30 cellular contexts compared by ENCODE assay signal in the genomic region with DNA sequence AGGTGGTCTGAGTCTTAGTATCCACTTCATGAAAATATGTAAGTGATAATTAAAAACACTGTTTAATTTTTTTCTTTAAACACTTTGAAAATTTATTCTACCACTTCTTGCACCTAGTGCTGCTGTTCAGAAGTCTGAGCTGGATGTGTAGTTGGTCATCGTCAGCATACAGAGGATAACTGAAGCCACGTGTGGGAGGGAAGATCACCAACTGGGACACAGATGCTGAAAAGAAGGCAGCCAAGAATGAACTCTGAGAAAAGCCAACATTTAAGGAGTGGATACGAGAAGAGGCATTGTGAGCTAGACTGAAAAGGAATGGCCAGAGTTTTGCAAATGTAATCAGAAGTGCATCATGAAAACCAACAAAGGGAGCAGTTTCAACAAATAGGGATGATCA. TPM values are rescaled to one million over a fixed set of nuclear protein-coding genes. Genes with fewer than 3 reads are reported as not detected.
"Had no signal": no experiment of that assay in that cellular context is flagged by ENCODE, and none has a peak within 500 bp of the region (broad histone marks: within the 10 kb centered on the region; RNA-seq: fewer than 3 reads in every experiment).

No MANE protein-coding gene starts in this region.

- H3K4me1 ChIP-seq: heart left ventricle, spleen, tibial artery, upper lobe of right lung had no signal

- H3K27ac ChIP-seq: coronary artery, heart left ventricle, neutrophil, spleen, tibial artery, upper lobe of right lung had no signal

- FAIRE-seq: frontal cortex had no signal

- ATAC-seq: esophagus mucosa; heart left ventricle; naive thymus-derived CD4-positive, alpha-beta T cell; sciatic nerve; stimulated activated memory B cell treated with anti-CD40 and anti-IgM and Interleukin-4, amounts not matched to agents 10 μg/mL and 1 μg/mL and 100 μg/mL, for 72 hours; upper lobe of right lung had no signal

- H3K4me3 ChIP-seq: coronary artery, heart left ventricle, spleen, tibial artery, upper lobe of right lung had no signal

- H3K27me3 ChIP-seq: neutrophil, spleen, tibial artery, upper lobe of right lung had no signal

- DNase-seq: effector CD4-positive, alpha-beta T cell; endodermal cell; heart left ventricle; hippocampal formation; mesendoderm; naive thymus-derived CD4-positive, alpha-beta T cell; nephron progenitor cell; posterior cingulate gyrus; spleen; stimulated activated CD4-positive, alpha-beta T cell treated with anti-CD3 and anti-CD28 coated beads, Interleukin-15, amount 100 ng/mL, for 24 hours; stimulated activated CD4-positive, alpha-beta T cell treated with anti-CD3 and anti-CD28 coated beads, Interleukin-1b, Interleukin-23, amount 100 ng/mL, for 48 hours; stimulated activated CD4-positive, alpha-beta T cell treated with anti-CD3 and anti-CD28 coated beads, Interleukin-4, amount 100 ng/mL, for 24 hours; tibial artery; upper lobe of right lung had no signal

- H3K9me3 ChIP-seq: neutrophil, tibial artery, upper lobe of right lung had no signal

- H3K36me3 ChIP-seq: heart left ventricle, neutrophil, spleen, tibial artery, upper lobe of right lung had no signal

RNA-seq across cellular contexts. Expression of a gene that starts 24.6 kb away (rescaled TPM):
- total RNA-seq: chondrocyte; dermis microvascular lymphatic vessel endothelial cell; endodermal cell; frontal cortex; glomerular endothelial cell; kidney epithelial cell; liver; lung microvascular endothelial cell; naive thymus-derived CD4-positive, alpha-beta T cell; osteocyte; sciatic nerve; skeletal muscle tissue; temporal lobe; upper lobe of right lung had no signal
- polyA plus RNA-seq: naive thymus-derived CD4-positive, alpha-beta T cell had no signal

RNA-seq across cellular contexts. Expression of a gene that starts 53.5 kb away (rescaled TPM):
- total RNA-seq: chondrocyte; dermis microvascular lymphatic vessel endothelial cell; frontal cortex; glomerular endothelial cell; kidney epithelial cell; liver; lung microvascular endothelial cell; naive thymus-derived CD4-positive, alpha-beta T cell; osteocyte; pulmonary artery endothelial cell; sciatic nerve; skeletal muscle tissue; spleen; temporal lobe; upper lobe of right lung had no signal
- polyA plus RNA-seq: liver; naive thymus-derived CD4-positive, alpha-beta T cell had no signal
